In genomic region chr6:149480502-149481280, GRCh38 we compare ENCODE assay signal across 11 cellular contexts. TPM values are rescaled to one million over a fixed set of nuclear protein-coding genes. Genes with fewer than 3 reads are reported as not detected.
DNase-seq lines count a peak whose midpoint lies in the region; ATAC-seq and TF ChIP-seq lines count a peak whose summit lies in the region.
"Had no signal": no experiment of that assay in that cellular context is flagged by ENCODE, and none has a peak within 500 bp of the region (broad histone marks: within the 10 kb centered on the region; RNA-seq: fewer than 3 reads in every experiment).

No MANE protein-coding gene starts in this region.

- peak overlapping the region; percentile 49 for H3K4me3 ChIP-seq in CD8-positive, alpha-beta T cell (ENCODE audit: low read depth, low read length)

- H3K4me1 ChIP-seq in CD8-positive, alpha-beta T cell (ENCODE audit: insufficient read depth, low read length): peaks cover 40% of the 10 kb centered on the region

- H3K36me3 Mint-ChIP-seq in CD8-positive, alpha-beta T cell: peaks cover 16% of the 10 kb centered on the region
- H3K36me3 Mint-ChIP-seq in activated T-helper 17 cell treated with anti-CD3 and anti-CD28 coated beads, Interleukin-2, amount 50 U/mL, for 72 hours (ENCODE audit: low read depth): peaks cover 100% of the 10 kb centered on the region
- no peaks in the 10 kb centered on the region for H3K36me3 Mint-ChIP-seq in natural killer cell treated with Interleukin-12 subunit alpha and Interleukin-12 subunit beta and Interleukin-15 and Interleukin-18, amount 100 ng/mL, for 72 hours

- no peaks in the 10 kb centered on the region for H3K9me3 ChIP-seq in CD8-positive, alpha-beta T cell (ENCODE audit: low read length)
- H3K9me3 ChIP-seq: gastroesophageal sphincter had no signal

- H3K9me3 Mint-ChIP-seq in CD8-positive, alpha-beta T cell: no peaks in the 10 kb centered on the region
- H3K9me3 Mint-ChIP-seq in activated T-helper 17 cell treated with anti-CD3 and anti-CD28 coated beads, Interleukin-2, amount 50 U/mL, for 72 hours: no peaks in the 10 kb centered on the region
- H3K9me3 Mint-ChIP-seq in natural killer cell treated with Interleukin-12 subunit alpha and Interleukin-12 subunit beta and Interleukin-15 and Interleukin-18, amount 100 ng/mL, for 72 hours: no peaks in the 10 kb centered on the region

- intact Hi-C loops in CD8-positive, alpha-beta T cell (cut with DNase I, micrococcal nuclease): no loop called here

- TF ChIP-seq CTCF in CD8-positive, alpha-beta T cell (IDR thresholded peaks at IDR 0.05): no peak

- CTCF ChIA-PET in CD8-positive, alpha-beta T cell (lab: Charles Lee): interaction anchor here (0.6 to 1.1 kb wide), 3 partner anchors 42 to 475 kb away, joined by 3 to 4 read pairs (median 4); no protein-coding TSS in a partner anchor

- POLR2A ChIA-PET in CD8-positive, alpha-beta T cell (lab: Charles Lee): interaction anchor here (0.8 kb wide), 1 partner anchor 35 kb away, joined by 3 read pairs; no protein-coding TSS in a partner anchor

- H3K4me1 Mint-ChIP-seq in CD8-positive, alpha-beta T cell (ENCODE audit: low read depth): peaks cover 66% of the 10 kb centered on the region
- H3K4me1 Mint-ChIP-seq in activated T-helper 17 cell treated with anti-CD3 and anti-CD28 coated beads, Interleukin-2, amount 50 U/mL, for 72 hours: peaks cover 42% of the 10 kb centered on the region
- peaks cover 23 to 43% of the 10 kb centered on the region in 2 donors for H3K4me1 Mint-ChIP-seq in natural killer cell treated with Interleukin-12 subunit alpha and Interleukin-12 subunit beta and Interleukin-15 and Interleukin-18, amount 100 ng/mL, for 72 hours (ENCODE audit: low read depth in 2 of 2)

- H3K27ac ChIP-seq in CD8-positive, alpha-beta T cell (ENCODE audit: low read depth, low read length): peak overlapping the region; percentile 69

- TF ChIP-seq POLR2A in Raji (IDR thresholded peaks at IDR 0.05; ENCODE audit: insufficient read depth, low read depth, low read length): peak; percentile 67

- H3K27me3 Mint-ChIP-seq in CD8-positive, alpha-beta T cell (ENCODE audit: low read depth): no peaks in the 10 kb centered on the region
- no peaks in the 10 kb centered on the region for H3K27me3 Mint-ChIP-seq in activated T-helper 17 cell treated with anti-CD3 and anti-CD28 coated beads, Interleukin-2, amount 50 U/mL, for 72 hours
- peaks cover 0 to 10% of the 10 kb centered on the region in 2 donors for H3K27me3 Mint-ChIP-seq in natural killer cell treated with Interleukin-12 subunit alpha and Interleukin-12 subunit beta and Interleukin-15 and Interleukin-18, amount 100 ng/mL, for 72 hours

- H3K27me3 ChIP-seq in CD8-positive, alpha-beta T cell (ENCODE audit: insufficient read depth, low read length): no peaks in the 10 kb centered on the region
- H3K27me3 ChIP-seq: gastroesophageal sphincter had no signal

- H3K27ac Mint-ChIP-seq in CD8-positive, alpha-beta T cell: peak overlapping the region; percentile 95
- H3K27ac Mint-ChIP-seq in activated T-helper 17 cell treated with anti-CD3 and anti-CD28 coated beads, Interleukin-2, amount 50 U/mL, for 72 hours: peak overlapping the region; percentile 98
- H3K27ac Mint-ChIP-seq in natural killer cell treated with Interleukin-12 subunit alpha and Interleukin-12 subunit beta and Interleukin-15 and Interleukin-18, amount 100 ng/mL, for 72 hours: peak overlapping the region; percentile 73 to 91

- no peak for ATAC-seq in CD8-positive, alpha-beta T cell
- peak; percentile 15 for ATAC-seq in activated T-helper 17 cell treated with anti-CD3 and anti-CD28 coated beads, Interleukin-2, amount 50 U/mL, for 72 hours (replicated peaks)
- no peak for ATAC-seq in natural killer cell treated with Interleukin-12 subunit alpha and Interleukin-12 subunit beta and Interleukin-15 and Interleukin-18, amount 100 ng/mL, for 72 hours
- no peak for ATAC-seq in GM19467 (IDR thresholded peaks at IDR 0.05; ENCODE audit: unreplicated experiment)
- no peak for ATAC-seq in HG02840 (IDR thresholded peaks at IDR 0.05; ENCODE audit: low FRiP score, unreplicated experiment)
- ATAC-seq in HG02884 (IDR thresholded peaks at IDR 0.05; ENCODE audit: unreplicated experiment): no peak
- no peak for ATAC-seq in GM19452 (IDR thresholded peaks at IDR 0.05; ENCODE audit: unreplicated experiment)
- ATAC-seq: gastroesophageal sphincter had no signal

- H3K36me3 ChIP-seq in CD8-positive, alpha-beta T cell (ENCODE audit: insufficient read depth, low read length): no peaks in the 10 kb centered on the region
- H3K36me3 ChIP-seq: gastroesophageal sphincter had no signal

- peak in 4 of 7 experiments; percentile 29 to 57 (median 44) for DNase-seq in CD8-positive, alpha-beta T cell
- DNase-seq in natural killer cell treated with Interleukin-12 subunit alpha and Interleukin-12 subunit beta and Interleukin-15 and Interleukin-18, amount 100 ng/mL, for 72 hours (ENCODE audit: low spot score): no peak
- DNase-seq: mesendoderm, NCI-H774 had no signal

- H3K4me3 Mint-ChIP-seq in CD8-positive, alpha-beta T cell: peak overlapping the region; percentile 86
- peak overlapping the region; percentile 90 for H3K4me3 Mint-ChIP-seq in activated T-helper 17 cell treated with anti-CD3 and anti-CD28 coated beads, Interleukin-2, amount 50 U/mL, for 72 hours
- peak overlapping the region; percentile 92 for H3K4me3 Mint-ChIP-seq in natural killer cell treated with Interleukin-12 subunit alpha and Interleukin-12 subunit beta and Interleukin-15 and Interleukin-18, amount 100 ng/mL, for 72 hours

RNA-seq across cellular contexts. Expression of gene ZC3H12D, which starts 4.1 kb away (rescaled TPM):
- 10 to 100 TPM; 45.9 to 50.0 TPM for total RNA-seq in CD8-positive, alpha-beta T cell
- 100 to 1,000 TPM; 117 to 254 TPM for total RNA-seq in activated T-helper 17 cell treated with anti-CD3 and anti-CD28 coated beads, Interleukin-2, amount 50 U/mL, for 72 hours
- total RNA-seq in natural killer cell treated with Interleukin-12 subunit alpha and Interleukin-12 subunit beta and Interleukin-15 and Interleukin-18, amount 100 ng/mL, for 72 hours: 10 to 100 TPM in 1 of 2 donors, 1 to 10 TPM in 1; 2.1 to 16.0 TPM
